ENCODE assay signal across 1 cellular context in genomic region chr17:19978206-19978802, GRCh38.
TF ChIP-seq lines count a peak whose summit lies in the region.

No MANE protein-coding gene starts in this region.

TF ChIP-seq in IMR-90, 13 proteins besides CTCF, POLR2A, EP300 and RAD21 (continued from another document):
- no peak for TF ChIP-seq FOS (IDR thresholded peaks at IDR 0.05; ENCODE audit: low read depth, low read length)
- no peak for TF ChIP-seq USF2 (IDR thresholded peaks at IDR 0.05; ENCODE audit: low read depth, low read length)
- no peak for TF ChIP-seq CEBPB (IDR thresholded peaks at IDR 0.05; ENCODE audit: low read depth, low read length)
- no peak for TF ChIP-seq BHLHE40 (IDR thresholded peaks at IDR 0.05; ENCODE audit: low read depth, low read length)
TF ChIP-seq in IMR-90: peak in this region for 0.
